Comparison of ENCODE assay signal across 1 cellular context in genomic region chr1:183403386-183403957, GRCh38.
TF ChIP-seq lines count a peak whose summit lies in the region.

No MANE protein-coding gene starts in this region.

TF ChIP-seq in H1, 55 proteins besides CTCF, POLR2A, EP300 and RAD21 (continued from another document):
- TF ChIP-seq TCF12 (IDR thresholded peaks at IDR 0.05; ENCODE audit: low read depth, low read length), result 0 out of 2 replicates have a peak, but pooled peaks have one; percentile 19
- TF ChIP-seq GABPA (IDR thresholded peaks at IDR 0.05; ENCODE audit: borderline replicate concordance, insufficient read depth, low read length), result no peak
- TF ChIP-seq GTF2F1 (IDR thresholded peaks at IDR 0.05; ENCODE audit: borderline replicate concordance, low read depth, low read length), result no peak
- no peak for TF ChIP-seq USF2 (IDR thresholded peaks at IDR 0.05; ENCODE audit: low read length)
- TF ChIP-seq BRCA1 (IDR thresholded peaks at IDR 0.05; ENCODE audit: low read depth, low read length), result no peak
- TF ChIP-seq EZH2 (IDR thresholded peaks at IDR 0.05; ENCODE audit: low read depth, low read length, severe bottlenecking), result no peak
- TF ChIP-seq HDAC2 (IDR thresholded peaks at IDR 0.05; ENCODE audit: borderline replicate concordance in 1 of 2, low read depth in 2 of 2, low read length in 2 of 2), result peak in 1 of 2 experiments; percentile 18; a peak in 1 of 4 replicates
- peak; percentile 82 for TF ChIP-seq CHD7 (IDR thresholded peaks at IDR 0.05; ENCODE audit: insufficient replicate concordance, low read length)
- no peak for TF ChIP-seq JUND (IDR thresholded peaks at IDR 0.05; ENCODE audit: low read length)
- TF ChIP-seq KDM5A (IDR thresholded peaks at IDR 0.05; ENCODE audit: low read length), result no peak
- TF ChIP-seq CHD2 (IDR thresholded peaks at IDR 0.05; ENCODE audit: low read length), result 0 out of 2 replicates have a peak, but pooled peaks have one; percentile 39
- TF ChIP-seq CEBPB (IDR thresholded peaks at IDR 0.05; ENCODE audit: low read depth, low read length), result no peak
- TF ChIP-seq E2F6 (IDR thresholded peaks at IDR 0.05), result no peak
- TF ChIP-seq SRF (IDR thresholded peaks at IDR 0.05; ENCODE audit: low read depth, low read length), result no peak
- no peak for TF ChIP-seq KDM4A (IDR thresholded peaks at IDR 0.05; ENCODE audit: low read depth, low read length, severe bottlenecking)
- TF ChIP-seq BCL11A (IDR thresholded peaks at IDR 0.05; ENCODE audit: low read depth in 2 of 2, low read length in 2 of 2), result peak in 1 of 2 experiments; percentile 27
- peak; percentile 79; the same call in 1 of the 2 replicates for TF ChIP-seq TEAD4 (IDR thresholded peaks at IDR 0.05; ENCODE audit: low read depth, low read length)
- TF ChIP-seq RFX5 (IDR thresholded peaks at IDR 0.05; ENCODE audit: borderline replicate concordance, low read depth, low read length), result no peak
- no peak for TF ChIP-seq TAF7 (optimal IDR thresholded peaks at IDR 0.05; ENCODE audit: borderline replicate concordance, low read depth, low read length)
- no peak for TF ChIP-seq FOSL1 (IDR thresholded peaks at IDR 0.05; ENCODE audit: insufficient read depth, low read depth, low read length)
- no peak for TF ChIP-seq SIRT6 (IDR thresholded peaks at IDR 0.05; ENCODE audit: low read length)
- TF ChIP-seq YY1 (IDR thresholded peaks at IDR 0.05; ENCODE audit: low read depth, low read length), result no peak
- no peak for TF ChIP-seq ATF3 (IDR thresholded peaks at IDR 0.05; ENCODE audit: insufficient read depth, low read depth, low read length)
- no peak for TF ChIP-seq BACH1 (IDR thresholded peaks at IDR 0.05; ENCODE audit: low read length)
- TF ChIP-seq RBBP5 (IDR thresholded peaks at IDR 0.05; ENCODE audit: borderline replicate concordance, low read depth, low read length), result no peak
- TF ChIP-seq MAX (IDR thresholded peaks at IDR 0.05), result no peak
- TF ChIP-seq CREB1 (IDR thresholded peaks at IDR 0.05), result no peak
- TF ChIP-seq ASH2L (IDR thresholded peaks at IDR 0.05; ENCODE audit: low read length), result no peak
- no peak for TF ChIP-seq RNF2 (IDR thresholded peaks at IDR 0.05; ENCODE audit: borderline replicate concordance, low read depth, low read length, missing control alignments, poor library complexity, severe bottlenecking)
- TF ChIP-seq TAF1 (IDR thresholded peaks at IDR 0.05; ENCODE audit: low read depth, low read length), result no peak
- TF ChIP-seq POLR2AphosphoS5 (IDR thresholded peaks at IDR 0.05; ENCODE audit: low read depth, low read length), result no peak
- no peak for TF ChIP-seq CBX8 (IDR thresholded peaks at IDR 0.05; ENCODE audit: borderline replicate concordance, low read depth, low read length)
- TF ChIP-seq NANOG (IDR thresholded peaks at IDR 0.05; ENCODE audit: insufficient read depth, low read depth, low read length, poor library complexity, severe bottlenecking), result no peak
- no peak for TF ChIP-seq KDM1A (IDR thresholded peaks at IDR 0.05; ENCODE audit: borderline replicate concordance, low read length)
- no peak for TF ChIP-seq SP2 (IDR thresholded peaks at IDR 0.05; ENCODE audit: low read length)
- TF ChIP-seq PHF8 (conservative IDR thresholded peaks at IDR 0.05; ENCODE audit: low read depth, low read length), result no peak
- TF ChIP-seq CTBP2 (IDR thresholded peaks at IDR 0.05; ENCODE audit: borderline replicate concordance, insufficient read depth, insufficient read length, low read length), result no peak
- TF ChIP-seq SP1 (IDR thresholded peaks at IDR 0.05; ENCODE audit: low read depth, low read length), result peak; percentile 40; the same call in 1 of the 2 replicates
- TF ChIP-seq MAFK (IDR thresholded peaks at IDR 0.05; ENCODE audit: low read depth, low read length), result no peak
- TF ChIP-seq SIX5 (IDR thresholded peaks at IDR 0.05; ENCODE audit: low read depth, low read length), result no peak
- TF ChIP-seq SAP30 (IDR thresholded peaks at IDR 0.05; ENCODE audit: insufficient read depth, insufficient replicate concordance, low read length), result no peak
- TF ChIP-seq NRF1 (IDR thresholded peaks at IDR 0.05; ENCODE audit: low read depth, low read length), result no peak
- no peak for TF ChIP-seq CBX5 (IDR thresholded peaks at IDR 0.05; ENCODE audit: low read depth, low read length)
- TF ChIP-seq SP4 (IDR thresholded peaks at IDR 0.05; ENCODE audit: low read length), result no peak
- no peak for TF ChIP-seq ZNF274 (IDR thresholded peaks at IDR 0.05; ENCODE audit: borderline replicate concordance, extremely low read depth, low read length)
- TF ChIP-seq CHD1 (IDR thresholded peaks at IDR 0.05; ENCODE audit: low read depth, low read length), result no peak
- no peak for TF ChIP-seq TBP (IDR thresholded peaks at IDR 0.05; ENCODE audit: low read depth, low read length)
- no peak for TF ChIP-seq HDAC6 (IDR thresholded peaks at IDR 0.05; ENCODE audit: low read depth, low read length)
- TF ChIP-seq SUZ12 (IDR thresholded peaks at IDR 0.05; ENCODE audit: low read length), result no peak
- TF ChIP-seq POU5F1 (IDR thresholded peaks at IDR 0.05; ENCODE audit: low read depth, low read length), result peak; percentile 100
- TF ChIP-seq ATF2 (IDR thresholded peaks at IDR 0.05; ENCODE audit: low read length), result peak; percentile 21; the same call in 1 of the 2 replicates
- no peak for TF ChIP-seq SIN3A (conservative IDR thresholded peaks at IDR 0.05 in 1 of 2, IDR thresholded peaks at IDR 0.05 in 1 of 2; ENCODE audit: low read depth in 1 of 2, low read length in 2 of 2)
- TF ChIP-seq RXRA (IDR thresholded peaks at IDR 0.05; ENCODE audit: insufficient read depth, low read depth, low read length), result no peak
- TF ChIP-seq JUN (IDR thresholded peaks at IDR 0.05; ENCODE audit: low read depth, low read length), result 0 out of 2 replicates have a peak, but pooled peaks have one; percentile 9
